Comparison of ENCODE assay signal across 8 cellular contexts in the genomic region with DNA sequence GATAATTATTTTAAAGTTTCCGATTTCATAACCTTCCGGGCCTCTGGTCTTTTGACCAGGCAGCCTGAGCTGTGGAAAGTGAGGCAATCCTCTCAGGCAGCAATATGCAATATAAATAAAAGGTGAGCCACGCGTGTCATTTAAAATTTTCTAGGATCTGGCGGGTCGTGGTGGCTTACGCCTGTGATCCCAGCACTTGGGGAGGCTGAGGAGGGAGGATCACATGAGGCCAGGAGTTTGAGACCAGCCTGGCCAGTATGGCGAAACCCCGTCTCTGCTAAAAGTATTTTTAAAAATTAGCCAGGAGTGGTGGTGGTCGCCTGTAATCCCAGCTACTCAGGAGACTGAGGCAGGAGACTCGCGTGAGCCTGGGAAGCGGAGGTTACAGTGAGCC. TPM values are rescaled to one million over a fixed set of nuclear protein-coding genes. Genes with fewer than 3 reads are reported as not detected.
DNase-seq lines count a peak whose midpoint lies in the region; ATAC-seq, FAIRE-seq and TF ChIP-seq lines count a peak whose summit lies in the region.

No MANE protein-coding gene starts in this region.

- peaks cover 83% of the 10 kb centered on the region for H3K9me3 ChIP-seq in BLaER1
- peaks cover 15% of the 10 kb centered on the region for H3K9me3 ChIP-seq in mammary epithelial cell (replicated peaks; ENCODE audit: insufficient read depth, low read length)

- H3K27me3 ChIP-seq in BLaER1 = no peaks in the 10 kb centered on the region
- H3K27me3 ChIP-seq in mammary epithelial cell (ENCODE audit: insufficient read depth, low read length) = no peaks in the 10 kb centered on the region

- no TSS peak for BruUV-seq in mammary epithelial cell (replicated peaks; lab: Mats Ljungman, UMichigan)

- no peak for TF ChIP-seq CTCF in mammary epithelial cell (conservative IDR thresholded peaks at IDR 0.05 in 1 of 2, IDR thresholded peaks at IDR 0.05 in 1 of 2; ENCODE audit: extremely low read depth in 1 of 2, insufficient read depth in 1 of 2, low read depth in 1 of 2, low read length in 2 of 2)

- in situ Hi-C loops in mammary epithelial cell (cut with MboI; ENCODE audit: low sequenced_read_pairs in 2 of 2) = no loop called here

- peaks cover 4 to 5% (median 4%) of the 10 kb centered on the region in 3 donors for H3K4me1 Mint-ChIP-seq in IgD-negative memory B cell
- peaks cover 3 to 14% (median 8%) of the 10 kb centered on the region in 4 donors for H3K4me1 Mint-ChIP-seq in naive thymus-derived CD8-positive, alpha-beta T cell

- peak overlapping the region; percentile 16 to 96 (median 94) for H3K4me3 Mint-ChIP-seq in IgD-negative memory B cell
- H3K4me3 Mint-ChIP-seq in naive thymus-derived CD8-positive, alpha-beta T cell = peak overlapping the region; percentile 73 to 94 (median 83)

- H3K9ac ChIP-seq in BLaER1 (no peak overlapping the region), mammary epithelial cell (ENCODE audit: insufficient read depth, low read length) (no peak overlapping the region)

- 78% methylated on average over 13 of the region's 13 CpGs for WGBS in mammary epithelial cell (ENCODE audit: low coverage, missing lambda C conversion rate)

- no peak for ATAC-seq in naive thymus-derived CD8-positive, alpha-beta T cell

- FAIRE-seq in frontal cortex (lab: Jason Lieb, UNC) = no peak

- peak overlapping the region; percentile 80 for H3K4me2 ChIP-seq in BLaER1
- peak overlapping the region; percentile 80 for H3K4me2 ChIP-seq in mammary epithelial cell (ENCODE audit: insufficient read depth, low read depth, low read length)

- no peak overlapping the region for H2AFZ ChIP-seq in mammary epithelial cell (ENCODE audit: low read depth, low read length)

- H4K20me1 ChIP-seq in BLaER1 (no peaks in the 10 kb centered on the region), mammary epithelial cell (ENCODE audit: insufficient read depth, low read length) (no peaks in the 10 kb centered on the region)

- H3K27me3 Mint-ChIP-seq in IgD-negative memory B cell = peaks cover 28% of the 10 kb centered on the region
- H3K27me3 Mint-ChIP-seq in naive thymus-derived CD8-positive, alpha-beta T cell = peaks cover 23 to 51% (median 29%) of the 10 kb centered on the region in 5 donors

- H3K79me2 ChIP-seq in mammary epithelial cell (ENCODE audit: insufficient read depth, low read length) = peaks cover 3% of the 10 kb centered on the region

- peak overlapping the region; percentile 94 for H3K4me3 ChIP-seq in BLaER1
- H3K4me3 ChIP-seq in mammary epithelial cell (replicated peaks in 1 of 3; ENCODE audit: insufficient read depth in 1 of 3, low read depth in 2 of 3, low read length in 3 of 3) = peak overlapping the region in 1 of 3 experiments; percentile 62

- H3K27ac Mint-ChIP-seq in IgD-negative memory B cell = no peak overlapping the region
- H3K27ac Mint-ChIP-seq in naive thymus-derived CD8-positive, alpha-beta T cell = no peak overlapping the region

- dilution Hi-C loops in mammary epithelial cell (cut with HindIII; ENCODE audit: low sequenced_read_pairs) = no loop called here

- H3K36me3 ChIP-seq in BLaER1 (peaks cover 29% of the 10 kb centered on the region), mammary epithelial cell (ENCODE audit: insufficient read depth, low read length) (no peaks in the 10 kb centered on the region)

- DNase-seq in mammary epithelial cell = no peak
- DNase-seq in naive thymus-derived CD8-positive, alpha-beta T cell = no peak
- DNase-seq in hepatic stellate cell (ENCODE audit: low spot score) = no peak
- no peak for DNase-seq in NOMO-1 treated with DMSO at 0.1 percent for 48 hours (lab: John Stamatoyannopoulos, UW; ENCODE audit: unreplicated experiment)
- no peak for DNase-seq in frontal cortex (ENCODE audit: low spot score in 2 of 2)
- no peak for DNase-seq in MV-4-11 (lab: John Stamatoyannopoulos, UW)

- peaks cover 4 to 20% (median 7%) of the 10 kb centered on the region in 3 donors for H3K9me3 Mint-ChIP-seq in IgD-negative memory B cell
- H3K9me3 Mint-ChIP-seq in naive thymus-derived CD8-positive, alpha-beta T cell = peaks cover 12 to 72% (median 28%) of the 10 kb centered on the region in 9 donors

- H3K4me1 ChIP-seq in BLaER1 (peaks cover 9% of the 10 kb centered on the region; the same call in 1 of the 2 replicates), mammary epithelial cell (ENCODE audit: insufficient read depth, low read length) (no peaks in the 10 kb centered on the region)

- intact Hi-C loops in mammary epithelial cell (cut with micrococcal nuclease) = loop anchor here (1.0 to 5.0 kb wide), 3 partner anchors 69 to 201 kb away; partner anchors contain the start of genes AHCTF1 and ZNF670

- H3K36me3 Mint-ChIP-seq in IgD-negative memory B cell = peaks cover 8% of the 10 kb centered on the region
- H3K36me3 Mint-ChIP-seq in naive thymus-derived CD8-positive, alpha-beta T cell = peaks cover 25 to 39% (median 28%) of the 10 kb centered on the region in 3 donors

- CTCF ChIA-PET in mammary epithelial cell (lab: Charles Lee; ENCODE audit: low non-redundant PET) = no interaction called here

- H3K27ac ChIP-seq in BLaER1 (no peak overlapping the region), mammary epithelial cell (ENCODE audit: insufficient read depth, low read depth, low read length) (no peak overlapping the region)

- POLR2A ChIA-PET in naive thymus-derived CD8-positive, alpha-beta T cell (lab: Charles Lee) = no interaction called here

RNA-seq across cellular contexts. Expression of gene ZNF695, which starts 0.5 kb away (rescaled TPM):
- polyA plus RNA-seq in IgD-negative memory B cell = 0.36 TPM
- total RNA-seq in mammary epithelial cell = 1 to 10 TPM; 1.7 to 4.4 TPM
- polyA plus RNA-seq in mammary epithelial cell = 0.74 TPM
- polyA minus RNA-seq in mammary epithelial cell = 23.2 TPM
- total RNA-seq in naive thymus-derived CD8-positive, alpha-beta T cell = not detected
- polyA plus RNA-seq in naive thymus-derived CD8-positive, alpha-beta T cell = not detected
- total RNA-seq in frontal cortex = 6.1 TPM
